ENCODE assay signal across 1 cellular context in the genomic region with DNA sequence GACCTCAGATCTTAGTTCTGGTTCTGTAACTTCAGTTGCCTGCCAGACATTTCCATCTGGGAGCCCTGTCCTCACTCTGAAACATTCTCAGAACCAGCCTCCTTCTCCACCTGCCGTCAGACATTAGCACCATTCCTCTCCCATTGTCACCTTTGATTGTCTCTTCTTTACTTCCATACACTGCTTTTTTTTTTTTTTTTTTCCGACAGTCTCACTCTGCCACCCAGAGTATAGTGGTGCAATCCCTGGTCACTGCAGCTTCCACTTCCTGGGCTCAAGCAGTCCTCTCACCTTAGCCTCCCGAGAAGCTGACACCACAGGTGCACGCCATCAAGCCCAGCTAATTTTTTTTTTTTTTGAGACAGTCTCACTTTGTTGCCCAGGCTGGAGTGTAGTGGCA.
TF ChIP-seq lines count a peak whose summit lies in the region.

No MANE protein-coding gene starts in this region.

TF ChIP-seq in GM12878, 131 proteins besides CTCF, POLR2A, EP300 and RAD21 (continued from another document):
- TF ChIP-seq, protein P1, sequence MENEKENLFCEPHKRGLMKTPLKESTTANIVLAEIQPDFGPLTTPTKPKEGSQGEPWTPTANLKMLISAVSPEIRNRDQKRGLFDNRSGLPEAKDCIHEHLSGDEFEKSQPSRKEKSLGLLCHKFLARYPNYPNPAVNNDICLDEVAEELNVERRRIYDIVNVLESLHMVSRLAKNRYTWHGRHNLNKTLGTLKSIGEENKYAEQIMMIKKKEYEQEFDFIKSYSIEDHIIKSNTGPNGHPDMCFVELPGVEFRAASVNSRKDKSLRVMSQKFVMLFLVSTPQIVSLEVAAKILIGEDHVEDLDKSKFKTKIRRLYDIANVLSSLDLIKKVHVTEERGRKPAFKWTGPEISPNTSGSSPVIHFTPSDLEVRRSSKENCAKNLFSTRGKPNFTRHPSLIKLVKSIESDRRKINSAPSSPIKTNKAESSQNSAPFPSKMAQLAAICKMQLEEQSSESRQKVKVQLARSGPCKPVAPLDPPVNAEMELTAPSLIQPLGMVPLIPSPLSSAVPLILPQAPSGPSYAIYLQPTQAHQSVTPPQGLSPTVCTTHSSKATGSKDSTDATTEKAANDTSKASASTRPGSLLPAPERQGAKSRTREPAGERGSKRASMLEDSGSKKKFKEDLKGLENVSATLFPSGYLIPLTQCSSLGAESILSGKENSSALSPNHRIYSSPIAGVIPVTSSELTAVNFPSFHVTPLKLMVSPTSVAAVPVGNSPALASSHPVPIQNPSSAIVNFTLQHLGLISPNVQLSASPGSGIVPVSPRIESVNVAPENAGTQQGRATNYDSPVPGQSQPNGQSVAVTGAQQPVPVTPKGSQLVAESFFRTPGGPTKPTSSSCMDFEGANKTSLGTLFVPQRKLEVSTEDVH (IDR thresholded peaks at IDR 0.05; ENCODE audit: low read depth, partially characterized antibody), result no peak
